16 cellular contexts compared by ENCODE assay signal in the genomic region with DNA sequence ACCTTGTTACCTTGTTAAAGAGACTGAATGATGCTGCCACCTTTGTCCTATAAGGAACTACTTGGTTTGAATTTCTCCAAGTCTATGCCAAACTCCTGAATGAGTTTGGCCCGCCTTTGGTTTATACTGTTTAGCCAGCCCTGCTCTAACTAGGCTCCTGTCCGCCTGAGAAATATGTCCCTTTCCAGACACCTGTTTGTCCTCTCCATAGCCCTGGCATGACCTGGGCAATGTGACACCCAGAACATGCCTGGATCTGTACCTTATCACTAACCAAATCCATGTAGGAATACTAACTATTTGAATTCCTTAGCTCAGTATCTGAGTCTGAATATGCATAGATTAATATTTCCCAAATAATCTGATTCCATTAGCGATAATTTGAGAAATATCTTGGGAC. TPM values are rescaled to one million over a fixed set of nuclear protein-coding genes. Genes with fewer than 3 reads are reported as not detected.
DNase-seq lines count a peak whose midpoint lies in the region; ATAC-seq and TF ChIP-seq lines count a peak whose summit lies in the region.
"Had no signal": no experiment of that assay in that cellular context is flagged by ENCODE, and none has a peak within 500 bp of the region (broad histone marks: within the 10 kb centered on the region; RNA-seq: fewer than 3 reads in every experiment).

No MANE protein-coding gene starts in this region.

- H3K9me3 Mint-ChIP-seq in activated naive CD8-positive, alpha-beta T cell treated with anti-CD3 and anti-CD28 coated beads for 36 hours: no peaks in the 10 kb centered on the region
- no peaks in the 10 kb centered on the region for H3K9me3 Mint-ChIP-seq in activated naive CD8-positive, alpha-beta T cell treated with anti-CD3 and anti-CD28 coated beads, Interleukin-2, amount 50 U/mL, for 24 hours
- H3K9me3 Mint-ChIP-seq: CD4-positive, alpha-beta T cell had no signal

- H3K27ac ChIP-seq in VCaP (peak overlapping the region; percentile 70), right lobe of liver (peak overlapping the region in 1 of 3 donors; percentile 59), uterus (peak overlapping the region; percentile 46 to 58), upper lobe of left lung (no peak overlapping the region)
- H3K27ac ChIP-seq: 22Rv1; BLaER1 treated with 17β-estradiol and CSF1 and Interleukin-3, amounts not matched to agents 10 nM and 100 nM had no signal

- H3K4me3 ChIP-seq in right lobe of liver (no peak overlapping the region), uterus (no peak overlapping the region), upper lobe of left lung (no peak overlapping the region)
- H3K4me3 ChIP-seq: BLaER1 treated with 17β-estradiol and CSF1 and Interleukin-3, amounts not matched to agents 10 nM and 100 nM; HAP-1 had no signal

- no peak for DNase-seq in activated naive CD8-positive, alpha-beta T cell treated with anti-CD3 and anti-CD28 coated beads for 36 hours
- no peak for DNase-seq in activated naive CD8-positive, alpha-beta T cell treated with anti-CD3 and anti-CD28 coated beads, Interleukin-2, amount 50 U/mL, for 24 hours
- DNase-seq in right lobe of liver (no peak), uterus (no peak), upper lobe of left lung (no peak)
- DNase-seq: Calu3; CD4-positive, alpha-beta T cell; DMS 273 treated with DMSO at 0.1 percent for 48 hours had no signal

- H3K36me3 Mint-ChIP-seq in activated naive CD8-positive, alpha-beta T cell treated with anti-CD3 and anti-CD28 coated beads for 36 hours: no peaks in the 10 kb centered on the region
- no peaks in the 10 kb centered on the region for H3K36me3 Mint-ChIP-seq in activated naive CD8-positive, alpha-beta T cell treated with anti-CD3 and anti-CD28 coated beads, Interleukin-2, amount 50 U/mL, for 24 hours (ENCODE audit: low read depth)

- H3K4me3 Mint-ChIP-seq in activated naive CD8-positive, alpha-beta T cell treated with anti-CD3 and anti-CD28 coated beads for 36 hours: no peak overlapping the region
- H3K4me3 Mint-ChIP-seq in activated naive CD8-positive, alpha-beta T cell treated with anti-CD3 and anti-CD28 coated beads, Interleukin-2, amount 50 U/mL, for 24 hours: no peak overlapping the region
- H3K4me3 Mint-ChIP-seq: CD4-positive, alpha-beta T cell had no signal

- no peaks in the 10 kb centered on the region for H3K27me3 ChIP-seq in right lobe of liver
- H3K27me3 ChIP-seq in uterus: no peaks in the 10 kb centered on the region
- H3K27me3 ChIP-seq in upper lobe of left lung: no peaks in the 10 kb centered on the region
- H3K27me3 ChIP-seq: BLaER1 treated with 17β-estradiol and CSF1 and Interleukin-3, amounts not matched to agents 10 nM and 100 nM had no signal

- TF ChIP-seq CTCF in VCaP (conservative IDR thresholded peaks at IDR 0.05) (no peak), right lobe of liver (IDR thresholded peaks at IDR 0.05) (no peak), uterus (IDR thresholded peaks at IDR 0.05) (no peak), upper lobe of left lung (IDR thresholded peaks at IDR 0.05) (no peak)

- no peak for ATAC-seq in activated naive CD8-positive, alpha-beta T cell treated with anti-CD3 and anti-CD28 coated beads, Interleukin-2, amount 50 U/mL, for 24 hours
- ATAC-seq in right lobe of liver (peak; percentile 16 to 70 (median 52)), upper lobe of left lung (ENCODE audit: low FRiP score in 2 of 2) (no peak), GM21526 (IDR thresholded peaks at IDR 0.05; ENCODE audit: low FRiP score, unreplicated experiment) (no peak), GM19463 (IDR thresholded peaks at IDR 0.05; ENCODE audit: unreplicated experiment) (no peak)

- no peaks in the 10 kb centered on the region for H3K27me3 Mint-ChIP-seq in activated naive CD8-positive, alpha-beta T cell treated with anti-CD3 and anti-CD28 coated beads for 36 hours
- H3K27me3 Mint-ChIP-seq in activated naive CD8-positive, alpha-beta T cell treated with anti-CD3 and anti-CD28 coated beads, Interleukin-2, amount 50 U/mL, for 24 hours: no peaks in the 10 kb centered on the region
- H3K27me3 Mint-ChIP-seq: CD4-positive, alpha-beta T cell had no signal

- intact Hi-C loops in right lobe of liver (cut with DNase I): no loop called here
- intact Hi-C loops in uterus (cut with DNase I; ENCODE audit: low total_unique reads): no loop called here

- H3K4me1 ChIP-seq in right lobe of liver: peaks cover 0 to 18% (median 7%) of the 10 kb centered on the region in 4 donors
- H3K4me1 ChIP-seq in uterus: peaks cover 0 to 5% of the 10 kb centered on the region in 2 donors
- H3K4me1 ChIP-seq in upper lobe of left lung: peaks cover 0 to 5% (median 0%) of the 10 kb centered on the region in 4 donors
- H3K4me1 ChIP-seq: BLaER1 treated with 17β-estradiol and CSF1 and Interleukin-3, amounts not matched to agents 10 nM and 100 nM; HAP-1 had no signal

- TF ChIP-seq POLR2A in right lobe of liver (IDR thresholded peaks at IDR 0.05): no peak
- no peak for TF ChIP-seq POLR2A in uterus (IDR thresholded peaks at IDR 0.05)
- TF ChIP-seq POLR2A in upper lobe of left lung (IDR thresholded peaks at IDR 0.05): no peak

- H3K36me3 ChIP-seq in right lobe of liver (no peaks in the 10 kb centered on the region), uterus (no peaks in the 10 kb centered on the region), upper lobe of left lung (no peaks in the 10 kb centered on the region)
- H3K36me3 ChIP-seq: BLaER1 treated with 17β-estradiol and CSF1 and Interleukin-3, amounts not matched to agents 10 nM and 100 nM; HAP-1 had no signal

- no peak for TF ChIP-seq EP300 in upper lobe of left lung (IDR thresholded peaks at IDR 0.05)

- WGBS in right lobe of liver (ENCODE audit: insufficient coverage, low coverage, low lambda C conversion rate, missing lambda C conversion rate): 38% methylated on average over 3 of the region's 3 CpGs
- WGBS in upper lobe of left lung, 2 donors: 89 to 90% methylated on average over 3 of the region's 3 CpGs

- H3K9me3 ChIP-seq in right lobe of liver: no peaks in the 10 kb centered on the region
- no peaks in the 10 kb centered on the region for H3K9me3 ChIP-seq in uterus
- H3K9me3 ChIP-seq in upper lobe of left lung: no peaks in the 10 kb centered on the region
- H3K9me3 ChIP-seq: BLaER1 treated with 17β-estradiol and CSF1 and Interleukin-3, amounts not matched to agents 10 nM and 100 nM; HAP-1 had no signal

- H3K27ac Mint-ChIP-seq in activated naive CD8-positive, alpha-beta T cell treated with anti-CD3 and anti-CD28 coated beads for 36 hours: peak overlapping the region; percentile 50
- H3K27ac Mint-ChIP-seq in activated naive CD8-positive, alpha-beta T cell treated with anti-CD3 and anti-CD28 coated beads, Interleukin-2, amount 50 U/mL, for 24 hours: no peak overlapping the region
- H3K27ac Mint-ChIP-seq: CD4-positive, alpha-beta T cell had no signal

- peaks cover 2% of the 10 kb centered on the region for H3K4me1 Mint-ChIP-seq in activated naive CD8-positive, alpha-beta T cell treated with anti-CD3 and anti-CD28 coated beads for 36 hours
- no peaks in the 10 kb centered on the region for H3K4me1 Mint-ChIP-seq in activated naive CD8-positive, alpha-beta T cell treated with anti-CD3 and anti-CD28 coated beads, Interleukin-2, amount 50 U/mL, for 24 hours

RNA-seq across cellular contexts. Expression of a gene that starts 24.4 kb away (rescaled TPM):
- not detected for total RNA-seq in activated naive CD8-positive, alpha-beta T cell treated with anti-CD3 and anti-CD28 coated beads for 36 hours
- total RNA-seq in right lobe of liver (under 1 TPM in 1 of 6 experiments, not detected in 5; 0.11 TPM), uterus (under 1 TPM in 1 of 4 donors, not detected in 3; 0.14 TPM), upper lobe of left lung (not detected)
- total RNA-seq: Calu3; CD4-positive, alpha-beta T cell; Daoy; H1 had no signal

Comparison
In these comparisons a context has a peak if more than half of its experiments do, and no peak if none do; other contexts are left out.
1. ATAC-seq: peak in right lobe of liver (4 of 4); none in activated naive CD8-positive, alpha-beta T cell treated with anti-CD3 and anti-CD28 coated beads, Interleukin-2, amount 50 U/mL, for 24 hours (single experiment), upper lobe of left lung (0 of 2), GM21526 (single experiment) and GM19463 (single experiment).
2. H3K27ac ChIP-seq: peak in VCaP (single experiment) and uterus (2 of 2); none in upper lobe of left lung (0 of 4).